34 cellular contexts compared by ENCODE assay signal in genomic region chr7:151900591-151901312, GRCh38. TPM values are rescaled to one million over a fixed set of nuclear protein-coding genes. Genes with fewer than 3 reads are reported as not detected.
A peak's percentile ranks its signal among the peaks of the same experiment; 100 is the strongest.
DNase-seq lines count a peak whose midpoint lies in the region; ATAC-seq, FAIRE-seq and TF ChIP-seq lines count a peak whose summit lies in the region.
"Had no signal": no experiment of that assay in that cellular context is flagged by ENCODE, and none has a peak within 500 bp of the region (broad histone marks: within the 10 kb centered on the region; RNA-seq: fewer than 3 reads in every experiment).

No MANE protein-coding gene starts in this region.

- H3K27ac ChIP-seq in GM23248: no peak overlapping the region
- H3K27ac ChIP-seq in coronary artery: peak overlapping the region in 1 of 2 donors; percentile 7
- peak overlapping the region; percentile 63 for H3K27ac ChIP-seq in neural cell (ENCODE audit: low read length)
- H3K27ac ChIP-seq: breast epithelium, colonic mucosa, spleen, thoracic aorta, vagina had no signal

- H3K9ac ChIP-seq in GM23248: no peak overlapping the region
- H3K9ac ChIP-seq in neural cell (ENCODE audit: low read length): peak overlapping the region; percentile 48

- H3K27me3 ChIP-seq in GM23248 (replicated peaks; ENCODE audit: insufficient read depth): peaks cover 55% of the 10 kb centered on the region
- H3K27me3 ChIP-seq in neural cell (ENCODE audit: insufficient read depth, low read depth, low read length): no peaks in the 10 kb centered on the region
- H3K27me3 ChIP-seq: breast epithelium, colonic mucosa, vagina had no signal

- H3K4me3 ChIP-seq in AG10803 (ENCODE audit: low read length): peak overlapping the region; percentile 18
- H3K4me3 ChIP-seq in GM23248: 0 out of 2 replicates have a peak overlapping the region, but pooled peaks have one; percentile 21
- H3K4me3 ChIP-seq in coronary artery: no peak overlapping the region
- peak overlapping the region; percentile 50 for H3K4me3 ChIP-seq in neural cell (ENCODE audit: low read length)
- H3K4me3 ChIP-seq: breast epithelium, colonic mucosa, esophagus squamous epithelium, spleen, thoracic aorta, vagina had no signal

- no peak for TF ChIP-seq RAD21 in neural cell (conservative IDR thresholded peaks at IDR 0.05)

- no peak for FAIRE-seq in D721Med (lab: Jason Lieb, UNC)
- FAIRE-seq: GM19239, TTC549 had no signal

- peak; percentile 52 for TF ChIP-seq EP300 in neural cell (conservative IDR thresholded peaks at IDR 0.05; ENCODE audit: poor library complexity, severe bottlenecking)

- H3K9me3 ChIP-seq in GM23248 (ENCODE audit: low read depth) (no peaks in the 10 kb centered on the region), neural cell (ENCODE audit: low read length) (no peaks in the 10 kb centered on the region)
- H3K9me3 ChIP-seq: breast epithelium, colonic mucosa, esophagus squamous epithelium, spleen, thoracic aorta, vagina had no signal

- WGBS in GM23248 (ENCODE audit: low coverage in 1 of 2, low lambda C conversion rate in 2 of 2, missing lambda C conversion rate in 2 of 2), 2 experiments: 6 to 8% methylated on average over 16 of the region's 16 CpGs

- no peaks in the 10 kb centered on the region for H3K4me1 ChIP-seq in GM23248 (ENCODE audit: insufficient read depth)
- H3K4me1 ChIP-seq: breast epithelium, spleen had no signal

- H2AFZ ChIP-seq in GM23248 (peak overlapping the region; percentile 43; the same call in 1 of the 2 replicates), neural cell (ENCODE audit: low read depth, low read length) (no peak overlapping the region)

- in situ Hi-C loops in GM23248 (cut with MboI): no loop called here

- ATAC-seq in GM19455 (IDR thresholded peaks at IDR 0.05; ENCODE audit: unreplicated experiment): no peak
- ATAC-seq in GM18505 (IDR thresholded peaks at IDR 0.05; ENCODE audit: unreplicated experiment): no peak
- ATAC-seq: stimulated activated naive B cell treated with anti-CD40 and anti-IgM and Interleukin-4, amounts not matched to agents 10 μg/mL and 1 μg/mL and 100 μg/mL, for 72 hours; T-cell had no signal

- TF ChIP-seq CTCF in AG10803 (conservative IDR thresholded peaks at IDR 0.05; ENCODE audit: low read length) (no peak), coronary artery (IDR thresholded peaks at IDR 0.05) (no peak), neural cell (IDR thresholded peaks at IDR 0.05; ENCODE audit: poor library complexity, severe bottlenecking) (no peak), D721Med (IDR thresholded peaks at IDR 0.05; ENCODE audit: insufficient read depth, missing control alignments) (no peak)

- no peak for TF ChIP-seq POLR2A in GM18505 (IDR thresholded peaks at IDR 0.05; ENCODE audit: borderline replicate concordance, extremely low read depth, insufficient read depth, insufficient read length)

- H3K79me2 ChIP-seq in GM23248 (ENCODE audit: insufficient read depth) (no peaks in the 10 kb centered on the region), neural cell (replicated peaks; ENCODE audit: insufficient read depth, low read length) (no peaks in the 10 kb centered on the region)

- H3F3A ChIP-seq in GM23248 (ENCODE audit: insufficient read depth): no peaks in the 10 kb centered on the region
- H3F3A ChIP-seq in neural cell (ENCODE audit: insufficient read depth, low read length, poor library complexity, severe bottlenecking): no peaks in the 10 kb centered on the region

- H3K4me2 ChIP-seq in GM23248 (ENCODE audit: unreplicated experiment) (peak overlapping the region; percentile 36), neural cell (ENCODE audit: low read length) (peak overlapping the region; percentile 62)

- H3K36me3 ChIP-seq in GM23248 (ENCODE audit: low read depth): no peaks in the 10 kb centered on the region
- H3K36me3 ChIP-seq in neural cell (ENCODE audit: insufficient read depth, low read length): no peaks in the 10 kb centered on the region
- H3K36me3 ChIP-seq: breast epithelium, colonic mucosa, esophagus squamous epithelium, spleen, thoracic aorta, vagina had no signal

- DNase-seq in AG10803 (ENCODE audit: low read depth): peak; percentile 24
- DNase-seq in GM23248: peak; percentile 57
- peak; percentile 62 for DNase-seq in coronary artery (ENCODE audit: low spot score)
- no peak for DNase-seq in activated CD8-positive, alpha-beta memory T cell treated with anti-CD3 and anti-CD28 coated beads for 24 hours
- DNase-seq in D721Med (ENCODE audit: insufficient read length, low spot score): no peak
- DNase-seq: ACHN; activated CD4-positive, alpha-beta memory T cell treated with anti-CD3 and anti-CD28 coated beads, Interleukin-2, amount 10 ng/mL, durations not matched to agents 7 days and 5 days; activated CD4-positive, CD25-positive, alpha-beta regulatory T cell treated with anti-CD3 and anti-CD28 coated beads, Interleukin-2, amount 50 U/mL, for 72 hours; activated gamma-delta T cell treated with Interleukin-2 at 50 U/mL for 16 hours; activated T-cell treated with anti-CD3 and anti-CD28 coated beads for 4 hours; colonic mucosa; esophagus squamous epithelium; naive B cell; NCI-H1092 treated with DMSO at 0.1 percent for 48 hours; NCI-H2081; NCI-H510A; stimulated activated CD4-positive, alpha-beta T cell treated with anti-CD3 and anti-CD28 coated beads, Interleukin-4, amount 100 ng/mL, for 1 hour; stimulated activated naive B cell treated with anti-CD40 and anti-IgM and Interleukin-4, amounts not matched to agents 10 μg/mL and 1 μg/mL and 100 μg/mL, for 72 hours; T-cell had no signal

- H3K9me2 ChIP-seq in GM23248 (ENCODE audit: insufficient read depth) (no peaks in the 10 kb centered on the region), neural cell (ENCODE audit: insufficient read depth, low read length) (no peaks in the 10 kb centered on the region)

- H4K20me1 ChIP-seq in GM23248 (ENCODE audit: insufficient read depth): no peaks in the 10 kb centered on the region
- no peaks in the 10 kb centered on the region for H4K20me1 ChIP-seq in neural cell (ENCODE audit: insufficient read depth)

TF ChIP-seq in neural cell, 6 proteins besides CTCF, POLR2A, EP300 and RAD21:
- TF ChIP-seq POLR2AphosphoS5 (IDR thresholded peaks at IDR 0.05): peak; percentile 36
- TF ChIP-seq MXI1 (conservative IDR thresholded peaks at IDR 0.05; ENCODE audit: poor library complexity, severe bottlenecking): peak; percentile 30
- TF ChIP-seq REST (IDR thresholded peaks at IDR 0.05; ENCODE audit: borderline replicate concordance): peak; percentile 98
- TF ChIP-seq SMC3 (conservative IDR thresholded peaks at IDR 0.05; ENCODE audit: poor library complexity): peak; percentile 53
- TF ChIP-seq TAF1 (IDR thresholded peaks at IDR 0.05; ENCODE audit: low read depth): no peak
TF ChIP-seq in neural cell: peak in this region for 4.

RNA-seq across cellular contexts. Expression of gene PRKAG2, which starts 23.8 kb away (rescaled TPM):
- total RNA-seq in GM23248 (2014; rRNA removed; shearing (Covaris generic)): 11.5 and 19.5 TPM in 2 replicates
- polyA plus RNA-seq in GM23248 (2016; fragmentation: Nextera tagmentation; extraction: Ambion mirVana) (17.0 and 18.2 TPM in 2 replicates), neural cell (22.7 and 22.9 TPM in 2 replicates)
- polyA minus RNA-seq in neural cell: 23.0 and 27.5 TPM in 2 replicates

RNA-seq across cellular contexts. Expression of gene GALNTL5, which starts 55.5 kb away (rescaled TPM):
- total RNA-seq in GM23248 (2014; rRNA removed; shearing (Covaris generic)): not detected in 2 replicates
- polyA plus RNA-seq in GM23248 (2016; fragmentation: Nextera tagmentation; extraction: Ambion mirVana) (not detected in 2 replicates), neural cell (not detected in 2 replicates)
- polyA minus RNA-seq in neural cell: not detected in 2 replicates
- total RNA-seq: activated CD4-positive, alpha-beta memory T cell treated with anti-CD3 and anti-CD28 coated beads, Interleukin-2, amount 10 ng/mL, durations not matched to agents 7 days and 5 days; breast epithelium; colonic mucosa; esophagus squamous epithelium; kidney epithelial cell; lung microvascular endothelial cell; osteocyte; renal cortical epithelial cell; spleen; T-cell; thoracic aorta; vagina had no signal
- polyA plus RNA-seq: adipose tissue, CD14-positive monocyte, spleen had no signal

Comparison
In these comparisons a context has a peak if more than half of its experiments do, and no peak if none do; other contexts are left out.
1. DNase-seq: peak in AG10803 (single experiment), GM23248 (single experiment) and coronary artery (single experiment); none in activated CD8-positive, alpha-beta memory T cell treated with anti-CD3 and anti-CD28 coated beads for 24 hours (single experiment) and D721Med (single experiment).